In the genomic region with DNA sequence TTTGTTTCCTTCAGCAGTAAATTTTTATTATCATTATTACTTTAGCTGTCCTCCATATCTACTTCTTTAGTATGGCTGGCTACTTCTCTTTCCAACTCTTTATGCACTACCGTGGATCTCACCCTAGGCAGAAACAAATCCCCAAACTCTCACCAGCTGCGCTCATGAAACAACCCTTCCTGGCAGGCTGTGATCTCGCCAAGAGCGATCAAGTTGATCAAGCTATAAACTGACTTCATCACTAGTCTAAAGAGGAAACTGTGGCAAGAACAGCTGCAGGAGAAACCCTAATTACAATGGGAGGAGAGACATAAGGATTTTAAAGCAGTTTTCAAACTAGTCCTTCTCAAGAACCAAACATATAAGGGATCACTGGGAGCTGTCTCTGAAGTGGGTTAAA, we compare ENCODE assay signal across 16 cellular contexts.
DNase-seq lines count a peak whose midpoint lies in the region; TF ChIP-seq lines count a peak whose summit lies in the region.
"Had no signal": no experiment of that assay in that cellular context is flagged by ENCODE, and none has a peak within 500 bp of the region (broad histone marks: within the 10 kb centered on the region; RNA-seq: fewer than 3 reads in every experiment).

No MANE protein-coding gene starts in this region.

- DNase-seq in NOMO-1 treated with DMSO at 0.1 percent for 48 hours (lab: John Stamatoyannopoulos, UW; ENCODE audit: unreplicated experiment) (peak; percentile 10), NOMO-1 treated with dmso at 0.1 percent for 144 hours (lab: John Stamatoyannopoulos, UW; ENCODE audit: unreplicated experiment) (no peak), PC-9 (no peak), osteoblast (ENCODE audit: insufficient read length, low spot score, missing footprints) (no peak), NCI-H1436 treated with DMSO at 0.1 percent for 48 hours (lab: John Stamatoyannopoulos, UW) (no peak), NCI-H187 treated with DMSO at 0.1 percent for 48 hours (lab: John Stamatoyannopoulos, UW) (no peak), testis (no peak)
- peak; percentile 81 for DNase-seq in Jurkat, Clone E6-1 (ENCODE audit: low read depth, low spot score)
- DNase-seq: 8988T, Calu3, DMS79, GOT3, NCI-H1417, NCI-H2029 treated with DMSO at 0.1 percent for 48 hours, NCI-H510A treated with DMSO at 0.1 percent for 48 hours, SK-N-SH had no signal

- peaks cover 9% of the 10 kb centered on the region for H3K4me1 ChIP-seq in PC-9 (replicated peaks; ENCODE audit: insufficient read depth)
- H3K4me1 ChIP-seq in osteoblast (ENCODE audit: insufficient read depth, low read length), result no peaks in the 10 kb centered on the region
- H3K4me1 ChIP-seq in testis, result no peaks in the 10 kb centered on the region

- H3K27me3 ChIP-seq in PC-9 (ENCODE audit: insufficient read depth, low read depth) (no peaks in the 10 kb centered on the region), osteoblast (ENCODE audit: insufficient read depth, low read length) (no peaks in the 10 kb centered on the region), testis (no peaks in the 10 kb centered on the region)

- CTCF ChIA-PET in PC-9 (lab: Charles Lee), result no interaction called here

- intact Hi-C loops in PC-9 (cut with micrococcal nuclease; ENCODE audit: unreplicated experiment) (no loop called here), testis (cut with DNase I; ENCODE audit: low total_unique reads) (no loop called here)

- H3K4me3 ChIP-seq in Jurkat, Clone E6-1 (ENCODE audit: low read length), result no peak overlapping the region
- H3K4me3 ChIP-seq in PC-9 (no peak overlapping the region), osteoblast (ENCODE audit: insufficient read depth, low read length) (no peak overlapping the region), testis (no peak overlapping the region)

- H3K4me2 ChIP-seq in PC-9 (no peak overlapping the region), osteoblast (ENCODE audit: insufficient read depth, low read length) (no peak overlapping the region)
- H3K4me2 ChIP-seq: SK-N-SH had no signal

- no peak for TF ChIP-seq POLR2A in testis (IDR thresholded peaks at IDR 0.05)

- no TSS peak for BruUV-seq in PC-9 (replicated peaks; lab: Mats Ljungman, UMichigan)

- H4K20me1 ChIP-seq in PC-9 (ENCODE audit: insufficient read depth) (no peaks in the 10 kb centered on the region), osteoblast (ENCODE audit: insufficient read depth, low read length) (no peaks in the 10 kb centered on the region)

- H3K79me2 ChIP-seq in PC-9 (ENCODE audit: low read depth), result no peaks in the 10 kb centered on the region
- no peaks in the 10 kb centered on the region for H3K79me2 ChIP-seq in osteoblast (ENCODE audit: insufficient read depth, low read length)

- H2AFZ ChIP-seq in PC-9, result 0 out of 2 replicates have a peak overlapping the region, but pooled peaks have one; percentile 15
- H2AFZ ChIP-seq in osteoblast (ENCODE audit: low read length), result peak overlapping the region; percentile 49

- H3K36me3 ChIP-seq in PC-9 (ENCODE audit: low read depth) (no peaks in the 10 kb centered on the region), osteoblast (ENCODE audit: insufficient read depth, low read length) (no peaks in the 10 kb centered on the region), testis (ENCODE audit: low read depth, missing control alignments) (no peaks in the 10 kb centered on the region)

- WGBS in testis, 2 donors, result 80 to 84% methylated on average over 4 of the region's 4 CpGs

- no peaks in the 10 kb centered on the region for H3K9me3 ChIP-seq in PC-9 (ENCODE audit: insufficient read depth, low read depth)
- no peaks in the 10 kb centered on the region for H3K9me3 ChIP-seq in osteoblast (ENCODE audit: low read depth, low read length)
- H3K9me3 ChIP-seq in testis, result no peaks in the 10 kb centered on the region
- H3K9me3 ChIP-seq: SK-N-SH had no signal

- TF ChIP-seq CTCF in PC-9 (conservative IDR thresholded peaks at IDR 0.05) (no peak), osteoblast (IDR thresholded peaks at IDR 0.05; ENCODE audit: extremely low read depth, low read depth, low read length) (no peak), testis (IDR thresholded peaks at IDR 0.05) (no peak)

- H3K27ac ChIP-seq in PC-9 (no peak overlapping the region), osteoblast (ENCODE audit: low read depth, low read length) (no peak overlapping the region), testis (no peak overlapping the region)

- H3F3A ChIP-seq in PC-9 (ENCODE audit: insufficient read depth, low read depth), result no peaks in the 10 kb centered on the region

- POLR2A ChIA-PET in PC-9 (lab: Charles Lee; ENCODE audit: unreplicated experiment), result no interaction called here

- no peaks in the 10 kb centered on the region for H3K9me2 ChIP-seq in PC-9 (ENCODE audit: insufficient read depth)
- H3K9me2 ChIP-seq: SK-N-SH had no signal

Comparison
In these comparisons a context has a peak if more than half of its experiments do, and no peak if none do; other contexts are left out.
1. DNase-seq: peak in NOMO-1 treated with DMSO at 0.1 percent for 48 hours (single experiment) and Jurkat, Clone E6-1 (single experiment); none in NOMO-1 treated with dmso at 0.1 percent for 144 hours (single experiment), PC-9 (0 of 2), osteoblast (single experiment), NCI-H1436 treated with DMSO at 0.1 percent for 48 hours (single experiment), NCI-H187 treated with DMSO at 0.1 percent for 48 hours (single experiment) and testis (single experiment).